Comparison of ENCODE assay signal across 8 cellular contexts in genomic region chr15:82809308-82810060, GRCh38. TPM values are rescaled to one million over a fixed set of nuclear protein-coding genes. Genes with fewer than 3 reads are reported as not detected.
A peak's percentile ranks its signal among the peaks of the same experiment; 100 is the strongest.
DNase-seq lines count a peak whose midpoint lies in the region; ATAC-seq and TF ChIP-seq lines count a peak whose summit lies in the region.

Gene WHAMM, plus strand, starts transcription at chr15:82809628. Its CDS starts 99 bp downstream, at chr15:82809727.

- peak within 1 kb of the TSS; percentile 95 for H3K27ac Mint-ChIP-seq in activated naive CD8-positive, alpha-beta T cell treated with anti-CD3 and anti-CD28 coated beads for 36 hours
- H3K27ac Mint-ChIP-seq in osteocyte (ENCODE audit: unreplicated experiment): peak within 1 kb of the TSS; percentile 88

- ATAC-seq in HG02623 (IDR thresholded peaks at IDR 0.05; ENCODE audit: unreplicated experiment): peak; percentile 79

- H3K9me3 ChIP-seq in thyroid gland: no peaks in the 10 kb centered on the region

- peak within 1 kb of the TSS; percentile 53 to 88 (median 81) for H3K4me3 ChIP-seq in thyroid gland (replicated peaks in 1 of 3)

- DNase-seq in NCI-H1092 treated with DMSO at 0.1 percent for 48 hours (lab: John Stamatoyannopoulos, UW) (peak; percentile 93), SKM-1 (lab: John Stamatoyannopoulos, UW; ENCODE audit: unreplicated experiment) (peak; percentile 88), head of caudate nucleus (peak; percentile 97 to 100 (median 99)), osteocyte (ENCODE audit: extremely low spot score, unreplicated experiment) (peak; percentile 99), thyroid gland (peak; percentile 99 to 100)
- peak; percentile 96 for DNase-seq in activated naive CD8-positive, alpha-beta T cell treated with anti-CD3 and anti-CD28 coated beads for 36 hours

- H3K4me1 ChIP-seq in thyroid gland: peaks cover 15 to 40% of the 10 kb centered on the region in 2 donors

- H3K27me3 ChIP-seq in thyroid gland: no peaks in the 10 kb centered on the region

- no peaks in the 10 kb centered on the region for H3K27me3 Mint-ChIP-seq in activated naive CD8-positive, alpha-beta T cell treated with anti-CD3 and anti-CD28 coated beads for 36 hours
- H3K27me3 Mint-ChIP-seq in osteocyte (ENCODE audit: unreplicated experiment): no peaks in the 10 kb centered on the region

- H3K9me3 Mint-ChIP-seq in activated naive CD8-positive, alpha-beta T cell treated with anti-CD3 and anti-CD28 coated beads for 36 hours: no peaks in the 10 kb centered on the region
- no peaks in the 10 kb centered on the region for H3K9me3 Mint-ChIP-seq in osteocyte (ENCODE audit: unreplicated experiment)

- peaks cover 23% of the 10 kb centered on the region for H3K36me3 Mint-ChIP-seq in activated naive CD8-positive, alpha-beta T cell treated with anti-CD3 and anti-CD28 coated beads for 36 hours
- H3K36me3 Mint-ChIP-seq in osteocyte (ENCODE audit: unreplicated experiment): peaks cover 14% of the 10 kb centered on the region

- H3K4me1 Mint-ChIP-seq in activated naive CD8-positive, alpha-beta T cell treated with anti-CD3 and anti-CD28 coated beads for 36 hours: peaks cover 25% of the 10 kb centered on the region
- H3K4me1 Mint-ChIP-seq in osteocyte (ENCODE audit: unreplicated experiment): peaks cover 33% of the 10 kb centered on the region

- intact Hi-C loops in head of caudate nucleus (cut with DNase I) (loop anchor here (5.0 kb wide), 1 partner anchor 57 kb away; no protein-coding TSS in a partner anchor), thyroid gland (cut with DNase I) (no loop called here)

- peak; percentile 42 for TF ChIP-seq CTCF in osteocyte (IDR thresholded peaks at IDR 0.05)
- no peak for TF ChIP-seq CTCF in thyroid gland (IDR thresholded peaks at IDR 0.05)

- H3K36me3 ChIP-seq in thyroid gland: peaks cover 0 to 8% of the 10 kb centered on the region in 2 donors

- peak within 1 kb of the TSS; percentile 88 for H3K4me3 Mint-ChIP-seq in activated naive CD8-positive, alpha-beta T cell treated with anti-CD3 and anti-CD28 coated beads for 36 hours
- peak within 1 kb of the TSS; percentile 87 for H3K4me3 Mint-ChIP-seq in osteocyte (ENCODE audit: unreplicated experiment)

- 1 to 2% methylated on average over 9 to 10 of the region's 67 CpGs for WGBS in thyroid gland, 2 donors

- TF ChIP-seq POLR2A in GM10847 (IDR thresholded peaks at IDR 0.05; ENCODE audit: extremely low read depth, insufficient read length): peak; percentile 91
- TF ChIP-seq POLR2A in thyroid gland (IDR thresholded peaks at IDR 0.05): peak; percentile 89 to 99

- peak within 1 kb of the TSS; percentile 99 to 100 (median 100) for H3K27ac ChIP-seq in thyroid gland

RNA-seq across cellular contexts. Expression of gene WHAMM, which starts in this region (rescaled TPM):
- total RNA-seq in activated naive CD8-positive, alpha-beta T cell treated with anti-CD3 and anti-CD28 coated beads for 36 hours: 1 to 10 TPM; 6.5 to 7.6 TPM
- total RNA-seq in osteocyte (8.9 and 9.6 TPM in 2 replicates), thyroid gland (10 to 100 TPM in 3 of 4 donors, 1 to 10 TPM in 1; 8.8 to 12.2 (median 11.8) TPM)

Comparison
In these comparisons a context has a peak if more than half of its experiments do, and no peak if none do; other contexts are left out.
1. Peak in every context shown above with its lines: DNase-seq, ATAC-seq, H3K4me3 ChIP-seq and H3K27ac ChIP-seq.